ENCODE assay signal across 1 cellular context in genomic region chr5:177553671-177554429, GRCh38.
TF ChIP-seq lines count a peak whose summit lies in the region.

No MANE protein-coding gene starts in this region.

TF ChIP-seq in HepG2, 621 proteins besides CTCF, POLR2A, EP300 and RAD21 (continues in another document):
- TF ChIP-seq GABPB1 (CRISPR knock-in tag; IDR thresholded peaks at IDR 0.05) (peak; percentile 12; the same call in 1 of the 2 replicates), ZC3H13 (CRISPR knock-in tag; IDR thresholded peaks at IDR 0.05) (no peak), ZNF326 (CRISPR knock-in tag; IDR thresholded peaks at IDR 0.05; ENCODE audit: borderline replicate concordance) (no peak), ZFP36L1 (CRISPR knock-in tag; IDR thresholded peaks at IDR 0.05) (no peak), RBFOX2 (IDR thresholded peaks at IDR 0.05; ENCODE audit: low read depth, low read length) (peak; percentile 45; the same call in 1 of the 2 replicates), ZBTB7A (CRISPR knock-in tag; IDR thresholded peaks at IDR 0.05) (0 out of 2 replicates have a peak, but pooled peaks have one; percentile 22), RNF2 (conservative IDR thresholded peaks at IDR 0.05; ENCODE audit: low read depth) (no peak), ZNF850 (CRISPR knock-in tag; conservative IDR thresholded peaks at IDR 0.05) (0 out of 2 replicates have a peak, but pooled peaks have one; percentile 22), HDAC1 (CRISPR knock-in tag; IDR thresholded peaks at IDR 0.05) (0 out of 2 replicates have a peak, but pooled peaks have one; percentile 32), ZNF7 (CRISPR knock-in tag; IDR thresholded peaks at IDR 0.05) (no peak), NFE2L2 (IDR thresholded peaks at IDR 0.05; ENCODE audit: low read length) (no peak), ZNF234 (CRISPR knock-in tag; conservative IDR thresholded peaks at IDR 0.05) (0 out of 2 replicates have a peak, but pooled peaks have one; percentile 42), CSRNP1 (CRISPR knock-in tag; IDR thresholded peaks at IDR 0.05) (peak; percentile 67; the same call in 1 of the 2 replicates), SIN3A (IDR thresholded peaks at IDR 0.05; ENCODE audit: borderline replicate concordance, low read depth, low read length) (peak; percentile 11; the same call in 1 of the 2 replicates), ZFY (CRISPR knock-in tag; IDR thresholded peaks at IDR 0.05) (peak; percentile 50), SP4 (CRISPR knock-in tag; IDR thresholded peaks at IDR 0.05) (peak; percentile 34; the same call in 1 of the 2 replicates), HMGXB4 (CRISPR knock-in tag; IDR thresholded peaks at IDR 0.05; ENCODE audit: borderline replicate concordance in 1 of 2, low read depth in 1 of 2) (peak in 1 of 2 experiments; percentile 8; a peak in 1 of 4 replicates), ZBTB20 (CRISPR knock-in tag; IDR thresholded peaks at IDR 0.05; ENCODE audit: borderline replicate concordance, low read depth) (peak; percentile 11; the same call in 1 of the 2 replicates), DDIT3 (CRISPR knock-in tag; IDR thresholded peaks at IDR 0.05) (no peak), PHF8 (CRISPR knock-in tag; IDR thresholded peaks at IDR 0.05) (peak; percentile 38; the same call in 1 of the 2 replicates), SNAPC2 (CRISPR knock-in tag; IDR thresholded peaks at IDR 0.05) (no peak), DMAP1 (CRISPR knock-in tag; IDR thresholded peaks at IDR 0.05) (peak; percentile 9; the same call in 1 of the 2 replicates), DMTF1 (CRISPR knock-in tag; IDR thresholded peaks at IDR 0.05) (no peak), IRX3 (CRISPR knock-in tag; IDR thresholded peaks at IDR 0.05; ENCODE audit: borderline replicate concordance, low read depth) (0 out of 2 replicates have a peak, but pooled peaks have one; percentile 28), SRY (CRISPR knock-in tag; IDR thresholded peaks at IDR 0.05) (no peak), BORCS8-MEF2B (CRISPR knock-in tag; IDR thresholded peaks at IDR 0.05) (0 out of 2 replicates have a peak, but pooled peaks have one; percentile 30), ZNF773 (CRISPR knock-in tag; IDR thresholded peaks at IDR 0.05; ENCODE audit: borderline replicate concordance) (0 out of 2 replicates have a peak, but pooled peaks have one; percentile 59), KDM2A (CRISPR knock-in tag; IDR thresholded peaks at IDR 0.05; ENCODE audit: borderline replicate concordance, low read depth) (no peak), HNRNPK (IDR thresholded peaks at IDR 0.05; ENCODE audit: low read depth, low read length, poor library complexity, severe bottlenecking) (peak; percentile 54)
- TF ChIP-seq, protein P1, sequence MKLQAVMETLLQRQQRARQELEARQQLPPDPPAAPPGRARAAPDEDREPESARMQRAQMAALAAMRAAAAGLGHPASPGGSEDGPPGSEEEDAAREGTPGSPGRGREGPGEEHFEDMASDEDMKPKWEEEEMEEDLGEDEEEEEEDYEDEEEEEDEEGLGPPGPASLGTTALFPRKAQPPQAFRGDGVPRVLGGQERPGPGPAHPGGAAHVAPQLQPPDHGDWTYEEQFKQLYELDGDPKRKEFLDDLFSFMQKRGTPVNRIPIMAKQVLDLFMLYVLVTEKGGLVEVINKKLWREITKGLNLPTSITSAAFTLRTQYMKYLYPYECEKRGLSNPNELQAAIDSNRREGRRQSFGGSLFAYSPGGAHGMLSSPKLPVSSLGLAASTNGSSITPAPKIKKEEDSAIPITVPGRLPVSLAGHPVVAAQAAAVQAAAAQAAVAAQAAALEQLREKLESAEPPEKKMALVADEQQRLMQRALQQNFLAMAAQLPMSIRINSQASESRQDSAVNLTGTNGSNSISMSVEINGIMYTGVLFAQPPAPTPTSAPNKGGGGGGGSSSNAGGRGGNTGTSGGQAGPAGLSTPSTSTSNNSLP (IDR thresholded peaks at IDR 0.05; ENCODE audit: low read depth, low read length) = no peak
- TF ChIP-seq, protein P2, sequence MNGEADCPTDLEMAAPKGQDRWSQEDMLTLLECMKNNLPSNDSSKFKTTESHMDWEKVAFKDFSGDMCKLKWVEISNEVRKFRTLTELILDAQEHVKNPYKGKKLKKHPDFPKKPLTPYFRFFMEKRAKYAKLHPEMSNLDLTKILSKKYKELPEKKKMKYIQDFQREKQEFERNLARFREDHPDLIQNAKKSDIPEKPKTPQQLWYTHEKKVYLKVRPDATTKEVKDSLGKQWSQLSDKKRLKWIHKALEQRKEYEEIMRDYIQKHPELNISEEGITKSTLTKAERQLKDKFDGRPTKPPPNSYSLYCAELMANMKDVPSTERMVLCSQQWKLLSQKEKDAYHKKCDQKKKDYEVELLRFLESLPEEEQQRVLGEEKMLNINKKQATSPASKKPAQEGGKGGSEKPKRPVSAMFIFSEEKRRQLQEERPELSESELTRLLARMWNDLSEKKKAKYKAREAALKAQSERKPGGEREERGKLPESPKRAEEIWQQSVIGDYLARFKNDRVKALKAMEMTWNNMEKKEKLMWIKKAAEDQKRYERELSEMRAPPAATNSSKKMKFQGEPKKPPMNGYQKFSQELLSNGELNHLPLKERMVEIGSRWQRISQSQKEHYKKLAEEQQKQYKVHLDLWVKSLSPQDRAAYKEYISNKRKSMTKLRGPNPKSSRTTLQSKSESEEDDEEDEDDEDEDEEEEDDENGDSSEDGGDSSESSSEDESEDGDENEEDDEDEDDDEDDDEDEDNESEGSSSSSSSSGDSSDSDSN (CRISPR knock-in tag; IDR thresholded peaks at IDR 0.05) = peak; percentile 39; the same call in 1 of the 2 replicates
- TF ChIP-seq, protein P3, sequence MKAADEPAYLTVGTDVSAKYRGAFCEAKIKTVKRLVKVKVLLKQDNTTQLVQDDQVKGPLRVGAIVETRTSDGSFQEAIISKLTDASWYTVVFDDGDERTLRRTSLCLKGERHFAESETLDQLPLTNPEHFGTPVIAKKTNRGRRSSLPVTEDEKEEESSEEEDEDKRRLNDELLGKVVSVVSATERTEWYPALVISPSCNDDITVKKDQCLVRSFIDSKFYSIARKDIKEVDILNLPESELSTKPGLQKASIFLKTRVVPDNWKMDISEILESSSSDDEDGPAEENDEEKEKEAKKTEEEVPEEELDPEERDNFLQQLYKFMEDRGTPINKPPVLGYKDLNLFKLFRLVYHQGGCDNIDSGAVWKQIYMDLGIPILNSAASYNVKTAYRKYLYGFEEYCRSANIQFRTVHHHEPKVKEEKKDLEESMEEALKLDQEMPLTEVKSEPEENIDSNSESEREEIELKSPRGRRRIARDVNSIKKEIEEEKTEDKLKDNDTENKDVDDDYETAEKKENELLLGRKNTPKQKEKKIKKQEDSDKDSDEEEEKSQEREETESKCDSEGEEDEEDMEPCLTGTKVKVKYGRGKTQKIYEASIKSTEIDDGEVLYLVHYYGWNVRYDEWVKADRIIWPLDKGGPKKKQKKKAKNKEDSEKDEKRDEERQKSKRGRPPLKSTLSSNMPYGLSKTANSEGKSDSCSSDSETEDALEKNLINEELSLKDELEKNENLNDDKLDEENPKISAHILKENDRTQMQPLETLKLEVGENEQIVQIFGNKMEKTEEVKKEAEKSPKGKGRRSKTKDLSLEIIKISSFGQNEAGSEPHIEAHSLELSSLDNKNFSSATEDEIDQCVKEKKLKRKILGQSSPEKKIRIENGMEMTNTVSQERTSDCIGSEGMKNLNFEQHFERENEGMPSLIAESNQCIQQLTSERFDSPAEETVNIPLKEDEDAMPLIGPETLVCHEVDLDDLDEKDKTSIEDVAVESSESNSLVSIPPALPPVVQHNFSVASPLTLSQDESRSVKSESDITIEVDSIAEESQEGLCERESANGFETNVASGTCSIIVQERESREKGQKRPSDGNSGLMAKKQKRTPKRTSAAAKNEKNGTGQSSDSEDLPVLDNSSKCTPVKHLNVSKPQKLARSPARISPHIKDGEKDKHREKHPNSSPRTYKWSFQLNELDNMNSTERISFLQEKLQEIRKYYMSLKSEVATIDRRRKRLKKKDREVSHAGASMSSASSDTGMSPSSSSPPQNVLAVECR (CRISPR knock-in tag; IDR thresholded peaks at IDR 0.05; ENCODE audit: borderline replicate concordance) = peak; percentile 26; the same call in 1 of the 2 replicates
- TF ChIP-seq, protein P4, sequence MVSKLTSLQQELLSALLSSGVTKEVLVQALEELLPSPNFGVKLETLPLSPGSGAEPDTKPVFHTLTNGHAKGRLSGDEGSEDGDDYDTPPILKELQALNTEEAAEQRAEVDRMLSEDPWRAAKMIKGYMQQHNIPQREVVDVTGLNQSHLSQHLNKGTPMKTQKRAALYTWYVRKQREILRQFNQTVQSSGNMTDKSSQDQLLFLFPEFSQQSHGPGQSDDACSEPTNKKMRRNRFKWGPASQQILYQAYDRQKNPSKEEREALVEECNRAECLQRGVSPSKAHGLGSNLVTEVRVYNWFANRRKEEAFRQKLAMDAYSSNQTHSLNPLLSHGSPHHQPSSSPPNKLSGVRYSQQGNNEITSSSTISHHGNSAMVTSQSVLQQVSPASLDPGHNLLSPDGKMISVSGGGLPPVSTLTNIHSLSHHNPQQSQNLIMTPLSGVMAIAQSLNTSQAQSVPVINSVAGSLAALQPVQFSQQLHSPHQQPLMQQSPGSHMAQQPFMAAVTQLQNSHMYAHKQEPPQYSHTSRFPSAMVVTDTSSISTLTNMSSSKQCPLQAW (CRISPR knock-in tag; IDR thresholded peaks at IDR 0.05) = peak; percentile 11; the same call in 1 of the 2 replicates
- TF ChIP-seq, protein P5, sequence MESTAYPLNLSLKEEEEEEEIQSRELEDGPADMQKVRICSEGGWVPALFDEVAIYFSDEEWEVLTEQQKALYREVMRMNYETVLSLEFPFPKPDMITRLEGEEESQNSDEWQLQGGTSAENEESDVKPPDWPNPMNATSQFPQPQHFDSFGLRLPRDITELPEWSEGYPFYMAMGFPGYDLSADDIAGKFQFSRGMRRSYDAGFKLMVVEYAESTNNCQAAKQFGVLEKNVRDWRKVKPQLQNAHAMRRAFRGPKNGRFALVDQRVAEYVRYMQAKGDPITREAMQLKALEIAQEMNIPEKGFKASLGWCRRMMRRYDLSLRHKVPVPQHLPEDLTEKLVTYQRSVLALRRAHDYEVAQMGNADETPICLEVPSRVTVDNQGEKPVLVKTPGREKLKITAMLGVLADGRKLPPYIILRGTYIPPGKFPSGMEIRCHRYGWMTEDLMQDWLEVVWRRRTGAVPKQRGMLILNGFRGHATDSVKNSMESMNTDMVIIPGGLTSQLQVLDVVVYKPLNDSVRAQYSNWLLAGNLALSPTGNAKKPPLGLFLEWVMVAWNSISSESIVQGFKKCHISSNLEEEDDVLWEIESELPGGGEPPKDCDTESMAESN (CRISPR knock-in tag; conservative IDR thresholded peaks at IDR 0.05) = 0 out of 2 replicates have a peak, but pooled peaks have one; percentile 24
